ENCODE assay signal across 8 cellular contexts in the genomic region with DNA sequence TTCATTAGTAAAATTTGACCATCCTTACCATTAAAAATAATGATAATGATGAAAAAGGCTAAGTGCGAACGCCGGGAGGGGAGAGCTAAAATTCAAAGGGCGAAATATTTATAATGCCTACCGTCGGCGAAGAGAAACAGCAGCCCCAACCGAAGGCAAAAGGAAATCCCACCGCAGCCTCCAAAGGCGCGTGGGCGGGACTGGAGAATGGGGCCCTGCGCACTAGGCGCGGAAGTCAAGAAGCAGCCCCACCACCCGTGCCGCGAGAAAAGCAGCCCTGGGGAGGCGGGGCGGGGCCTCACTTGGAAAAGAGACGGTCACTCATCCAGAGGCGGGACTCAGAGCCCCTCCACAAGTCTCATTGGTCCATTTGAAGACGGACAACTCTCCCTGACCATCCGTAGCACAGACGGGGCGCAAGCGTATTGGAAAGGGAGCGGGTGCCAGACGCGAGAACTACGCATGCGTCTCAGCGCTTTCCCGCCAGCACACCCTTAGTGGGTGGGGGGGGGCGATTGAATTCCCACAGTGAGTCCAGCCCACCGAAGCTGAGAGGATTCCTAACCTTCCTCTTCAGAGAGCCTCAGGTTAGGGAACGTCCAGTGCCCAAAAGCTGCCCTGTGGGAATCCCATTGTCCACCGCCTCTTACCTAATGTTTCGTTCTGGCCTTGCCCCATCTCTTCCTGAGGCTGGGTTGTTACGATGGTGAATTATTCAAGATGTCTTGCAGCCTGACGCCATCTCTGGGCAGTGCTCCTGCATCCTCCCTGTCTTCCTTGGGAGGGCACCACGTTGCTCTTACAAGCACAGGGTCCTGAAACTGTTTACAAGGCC. TPM values are rescaled to one million over a fixed set of nuclear protein-coding genes. Genes with fewer than 3 reads are reported as not detected.
A peak's percentile ranks its signal among the peaks of the same experiment; 100 is the strongest.
DNase-seq lines count a peak whose midpoint lies in the region; ATAC-seq and TF ChIP-seq lines count a peak whose summit lies in the region.

No MANE protein-coding gene starts in this region.

- intact Hi-C loops in spleen (cut with DNase I; ENCODE audit: low total_unique reads): loop anchor here (10.0 kb wide), 1 partner anchor 53 kb away; a partner anchor contains a TSS

- in situ Hi-C loops in GM18951 (cut with MboI; ENCODE audit: low sequenced_read_pairs, unreplicated experiment): no loop called here

- H3K27me3 Mint-ChIP-seq in WTC11 (ENCODE audit: low read depth): peaks cover 29% of the 10 kb centered on the region

- H3K36me3 ChIP-seq in spleen: no peaks in the 10 kb centered on the region

- peaks cover 7 to 64% (median 47%) of the 10 kb centered on the region in 6 donors for H3K4me1 ChIP-seq in spleen

- H3K27me3 ChIP-seq in spleen (replicated peaks in 1 of 7): no peaks in the 10 kb centered on the region

- no peak for TF ChIP-seq CTCF in WTC11 (IDR thresholded peaks at IDR 0.05)
- no peak for TF ChIP-seq CTCF in cardiac fibroblast (IDR thresholded peaks at IDR 0.05; ENCODE audit: low read depth, low read length)
- TF ChIP-seq CTCF in spleen (IDR thresholded peaks at IDR 0.05 in 8 of 11, conservative IDR thresholded peaks at IDR 0.05 in 3 of 11): peak in 2 of 11 experiments; percentile 13 to 20

- POLR2A ChIA-PET in WTC11 (lab: Charles Lee): interaction anchor here (0.6 to 1.8 kb wide), 9 partner anchors 17 to 89 kb away, joined by 3 to 6 read pairs (median 4); a partner anchor contains a TSS

- peak overlapping the region; percentile 65 to 66 for H3K4me3 ChIP-seq in cardiac fibroblast (replicated peaks in 1 of 2; ENCODE audit: low read depth in 2 of 2, low read length in 2 of 2)
- peak overlapping the region; percentile 52 to 81 (median 62) for H3K4me3 ChIP-seq in spleen

- H3K27ac Mint-ChIP-seq in WTC11: peak overlapping the region; percentile 97

- peak; percentile 90 for ATAC-seq in HG03175 (IDR thresholded peaks at IDR 0.05; ENCODE audit: unreplicated experiment)
- peak; percentile 96 for ATAC-seq in WTC11

- H3K9me3 Mint-ChIP-seq in WTC11: no peaks in the 10 kb centered on the region

- peak; percentile 94 for TF ChIP-seq POLR2A in GM18951 (IDR thresholded peaks at IDR 0.05; ENCODE audit: extremely low read depth, insufficient read depth, insufficient read length)
- peak in 2 of 3 donors; percentile 36 to 57 for TF ChIP-seq POLR2A in spleen (IDR thresholded peaks at IDR 0.05)

- H3K9me3 ChIP-seq in spleen: no peaks in the 10 kb centered on the region

- no peaks in the 10 kb centered on the region for H3K36me3 Mint-ChIP-seq in WTC11

- peak overlapping the region; percentile 92 for H3K4me3 Mint-ChIP-seq in WTC11

- H3K27ac ChIP-seq in spleen: peak overlapping the region; percentile 71 to 90 (median 90)

- WGBS in spleen, 5 donors: 0 to 1% (median 1%) methylated on average over 39 to 42 of the region's 42 CpGs

- DNase-seq in AG08396 (ENCODE audit: low spot score) (peak; percentile 98), NCI-H2227 treated with DMSO at 0.1 percent for 48 hours (lab: John Stamatoyannopoulos, UW) (peak; percentile 99), WTC11 (ENCODE audit: low spot score) (peak; percentile 97), cardiac fibroblast (ENCODE audit: low read depth in 2 of 2) (peak; percentile 99 to 100), inferior parietal cortex (ENCODE audit: extremely low spot score) (peak; percentile 99), spleen (peak; percentile 98)

- CTCF ChIA-PET in WTC11 (lab: Charles Lee): interaction anchor here (0.6 to 6.1 kb wide), 15 partner anchors 18 to 210 kb away, joined by 3 to 48 read pairs (median 4); a partner anchor contains a TSS

- peaks cover 22% of the 10 kb centered on the region for H3K4me1 Mint-ChIP-seq in WTC11

TF ChIP-seq in WTC11, 78 proteins besides CTCF, POLR2A, EP300 and RAD21 (continues in another document):
- TF ChIP-seq TEAD1 (CRISPR knock-in tag; IDR thresholded peaks at IDR 0.05) (0 out of 2 replicates have a peak, but pooled peaks have one; percentile 9), ZBTB21 (CRISPR knock-in tag; IDR thresholded peaks at IDR 0.05; ENCODE audit: borderline replicate concordance) (no peak), NR3C1 (CRISPR knock-in tag; conservative IDR thresholded peaks at IDR 0.05; ENCODE audit: low read depth) (no peak), ZNF232 (CRISPR knock-in tag; IDR thresholded peaks at IDR 0.05) (0 out of 2 replicates have a peak, but pooled peaks have one; percentile 75), FOXK1 (CRISPR knock-in tag; IDR thresholded peaks at IDR 0.05) (peak; percentile 35; the same call in 1 of the 2 replicates), TEAD4 (CRISPR knock-in tag; IDR thresholded peaks at IDR 0.05) (no peak), ELF4 (CRISPR knock-in tag; IDR thresholded peaks at IDR 0.05; ENCODE audit: low read depth) (no peak), SMAD4 (CRISPR knock-in tag; IDR thresholded peaks at IDR 0.05) (no peak), KAT7 (CRISPR knock-in tag; IDR thresholded peaks at IDR 0.05; ENCODE audit: borderline replicate concordance) (no peak)
- TF ChIP-seq, protein P1, sequence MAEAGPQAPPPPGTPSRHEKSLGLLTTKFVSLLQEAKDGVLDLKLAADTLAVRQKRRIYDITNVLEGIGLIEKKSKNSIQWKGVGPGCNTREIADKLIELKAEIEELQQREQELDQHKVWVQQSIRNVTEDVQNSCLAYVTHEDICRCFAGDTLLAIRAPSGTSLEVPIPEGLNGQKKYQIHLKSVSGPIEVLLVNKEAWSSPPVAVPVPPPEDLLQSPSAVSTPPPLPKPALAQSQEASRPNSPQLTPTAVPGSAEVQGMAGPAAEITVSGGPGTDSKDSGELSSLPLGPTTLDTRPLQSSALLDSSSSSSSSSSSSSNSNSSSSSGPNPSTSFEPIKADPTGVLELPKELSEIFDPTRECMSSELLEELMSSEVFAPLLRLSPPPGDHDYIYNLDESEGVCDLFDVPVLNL (CRISPR knock-in tag; IDR thresholded peaks at IDR 0.05; ENCODE audit: borderline replicate concordance, low read depth): peak; percentile 93
- TF ChIP-seq, protein P2, sequence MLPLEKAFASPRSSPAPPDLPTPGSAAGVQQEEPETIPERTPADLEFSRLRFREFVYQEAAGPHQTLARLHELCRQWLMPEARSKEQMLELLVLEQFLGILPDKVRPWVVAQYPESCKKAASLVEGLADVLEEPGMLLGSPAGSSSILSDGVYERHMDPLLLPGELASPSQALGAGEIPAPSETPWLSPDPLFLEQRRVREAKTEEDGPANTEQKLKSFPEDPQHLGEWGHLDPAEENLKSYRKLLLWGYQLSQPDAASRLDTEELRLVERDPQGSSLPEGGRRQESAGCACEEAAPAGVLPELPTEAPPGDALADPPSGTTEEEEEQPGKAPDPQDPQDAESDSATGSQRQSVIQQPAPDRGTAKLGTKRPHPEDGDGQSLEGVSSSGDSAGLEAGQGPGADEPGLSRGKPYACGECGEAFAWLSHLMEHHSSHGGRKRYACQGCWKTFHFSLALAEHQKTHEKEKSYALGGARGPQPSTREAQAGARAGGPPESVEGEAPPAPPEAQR (CRISPR knock-in tag; IDR thresholded peaks at IDR 0.05): no peak
- TF ChIP-seq, protein P3, sequence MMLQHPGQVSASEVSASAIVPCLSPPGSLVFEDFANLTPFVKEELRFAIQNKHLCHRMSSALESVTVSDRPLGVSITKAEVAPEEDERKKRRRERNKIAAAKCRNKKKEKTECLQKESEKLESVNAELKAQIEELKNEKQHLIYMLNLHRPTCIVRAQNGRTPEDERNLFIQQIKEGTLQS (CRISPR knock-in tag; conservative IDR thresholded peaks at IDR 0.05): no peak
- TF ChIP-seq, protein P4, sequence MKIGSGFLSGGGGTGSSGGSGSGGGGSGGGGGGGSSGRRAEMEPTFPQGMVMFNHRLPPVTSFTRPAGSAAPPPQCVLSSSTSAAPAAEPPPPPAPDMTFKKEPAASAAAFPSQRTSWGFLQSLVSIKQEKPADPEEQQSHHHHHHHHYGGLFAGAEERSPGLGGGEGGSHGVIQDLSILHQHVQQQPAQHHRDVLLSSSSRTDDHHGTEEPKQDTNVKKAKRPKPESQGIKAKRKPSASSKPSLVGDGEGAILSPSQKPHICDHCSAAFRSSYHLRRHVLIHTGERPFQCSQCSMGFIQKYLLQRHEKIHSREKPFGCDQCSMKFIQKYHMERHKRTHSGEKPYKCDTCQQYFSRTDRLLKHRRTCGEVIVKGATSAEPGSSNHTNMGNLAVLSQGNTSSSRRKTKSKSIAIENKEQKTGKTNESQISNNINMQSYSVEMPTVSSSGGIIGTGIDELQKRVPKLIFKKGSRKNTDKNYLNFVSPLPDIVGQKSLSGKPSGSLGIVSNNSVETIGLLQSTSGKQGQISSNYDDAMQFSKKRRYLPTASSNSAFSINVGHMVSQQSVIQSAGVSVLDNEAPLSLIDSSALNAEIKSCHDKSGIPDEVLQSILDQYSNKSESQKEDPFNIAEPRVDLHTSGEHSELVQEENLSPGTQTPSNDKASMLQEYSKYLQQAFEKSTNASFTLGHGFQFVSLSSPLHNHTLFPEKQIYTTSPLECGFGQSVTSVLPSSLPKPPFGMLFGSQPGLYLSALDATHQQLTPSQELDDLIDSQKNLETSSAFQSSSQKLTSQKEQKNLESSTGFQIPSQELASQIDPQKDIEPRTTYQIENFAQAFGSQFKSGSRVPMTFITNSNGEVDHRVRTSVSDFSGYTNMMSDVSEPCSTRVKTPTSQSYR (CRISPR knock-in tag; IDR thresholded peaks at IDR 0.05): no peak
- TF ChIP-seq, protein P5, sequence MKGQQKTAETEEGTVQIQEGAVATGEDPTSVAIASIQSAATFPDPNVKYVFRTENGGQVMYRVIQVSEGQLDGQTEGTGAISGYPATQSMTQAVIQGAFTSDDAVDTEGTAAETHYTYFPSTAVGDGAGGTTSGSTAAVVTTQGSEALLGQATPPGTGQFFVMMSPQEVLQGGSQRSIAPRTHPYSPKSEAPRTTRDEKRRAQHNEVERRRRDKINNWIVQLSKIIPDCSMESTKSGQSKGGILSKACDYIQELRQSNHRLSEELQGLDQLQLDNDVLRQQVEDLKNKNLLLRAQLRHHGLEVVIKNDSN (CRISPR knock-in tag; IDR thresholded peaks at IDR 0.05): no peak
- TF ChIP-seq, protein P6, sequence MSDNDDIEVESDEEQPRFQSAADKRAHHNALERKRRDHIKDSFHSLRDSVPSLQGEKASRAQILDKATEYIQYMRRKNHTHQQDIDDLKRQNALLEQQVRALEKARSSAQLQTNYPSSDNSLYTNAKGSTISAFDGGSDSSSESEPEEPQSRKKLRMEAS (CRISPR knock-in tag; IDR thresholded peaks at IDR 0.05): peak; percentile 41

RNA-seq across cellular contexts. Expression of a gene that starts 19.0 kb away (rescaled TPM):
- total RNA-seq in WTC11 (2021) (57.5 to 62.8 TPM (median 60.4 TPM) in 3 replicates), spleen (10 to 100 TPM; 28.2 to 40.9 (median 33.2) TPM)
- polyA plus RNA-seq in spleen: 10 to 100 TPM; 43.7 to 48.4 (median 44.5) TPM

RNA-seq across cellular contexts. Expression of a gene that starts 19.8 kb away (rescaled TPM):
- 4.0 to 5.3 TPM (median 5.3 TPM) in 3 replicates for total RNA-seq in WTC11 (2021)
- 10 to 100 TPM; 14.3 to 22.6 (median 20.5) TPM for total RNA-seq in spleen
- polyA plus RNA-seq in spleen: 10 to 100 TPM; 10.2 to 31.2 (median 27.7) TPM

RNA-seq across cellular contexts. Expression of a gene that starts 27.8 kb away (rescaled TPM):
- total RNA-seq in WTC11 (2021) (65.3 to 67.8 TPM (median 66.6 TPM) in 3 replicates), spleen (10 to 100 TPM in 6 of 7 donors, 1 to 10 TPM in 1; 9.9 to 19.3 (median 15.6) TPM)
- 10 to 100 TPM in 1 of 3 donors, 1 to 10 TPM in 2; 6.5 to 13.2 (median 9.4) TPM for polyA plus RNA-seq in spleen

RNA-seq across cellular contexts. Expression of a gene that starts 34.7 kb away (rescaled TPM):
- total RNA-seq in WTC11 (2021): 50.0 to 58.8 TPM (median 52.2 TPM) in 3 replicates
- 10 to 100 TPM; 46.5 to 52.4 (median 49.8) TPM for total RNA-seq in spleen
- 10 to 100 TPM; 51.8 to 59.9 (median 53.2) TPM for polyA plus RNA-seq in spleen

RNA-seq across cellular contexts. Expression of a gene that starts 45.8 kb away (rescaled TPM):
- 68.2 to 74.9 TPM (median 74.4 TPM) in 3 replicates for total RNA-seq in WTC11 (2021)
- 10 to 100 TPM; 61.0 to 89.9 (median 71.8) TPM for total RNA-seq in spleen
- polyA plus RNA-seq in spleen: 10 to 100 TPM; 38.6 to 82.0 (median 77.4) TPM

Comparison
In these comparisons a context has a peak if more than half of its experiments do, and no peak if none do; other contexts are left out.
1. Peak in every context shown above with its lines: DNase-seq, ATAC-seq, H3K4me3 ChIP-seq and H3K27ac ChIP-seq.